ENCODE assay signal across 24 cellular contexts in genomic region chr4:188778880-188779279, GRCh38.
DNase-seq lines count a peak whose midpoint lies in the region; ATAC-seq, FAIRE-seq and TF ChIP-seq lines count a peak whose summit lies in the region.
"Had no signal": no experiment of that assay in that cellular context is flagged by ENCODE, and none has a peak within 500 bp of the region (broad histone marks: within the 10 kb centered on the region; RNA-seq: fewer than 3 reads in every experiment).

No MANE protein-coding gene starts in this region.

- H3K4me3 Mint-ChIP-seq in natural killer cell treated with Interleukin-12 subunit alpha and Interleukin-12 subunit beta and Interleukin-15 and Interleukin-18, amount 100 ng/mL, for 72 hours: no peak overlapping the region
- H3K4me3 Mint-ChIP-seq in stimulated activated memory B cell treated with anti-CD40 and anti-IgM and Interleukin-4, amounts not matched to agents 10 μg/mL and 1 μg/mL and 100 μg/mL, for 72 hours: no peak overlapping the region
- H3K4me3 Mint-ChIP-seq: neural crest cell had no signal

- peaks cover under 1% of the 10 kb centered on the region for H3K36me3 Mint-ChIP-seq in natural killer cell treated with Interleukin-12 subunit alpha and Interleukin-12 subunit beta and Interleukin-15 and Interleukin-18, amount 100 ng/mL, for 72 hours
- H3K36me3 Mint-ChIP-seq in stimulated activated memory B cell treated with anti-CD40 and anti-IgM and Interleukin-4, amounts not matched to agents 10 μg/mL and 1 μg/mL and 100 μg/mL, for 72 hours: no peaks in the 10 kb centered on the region

- in situ Hi-C loops in Caki2 (cut with HindIII; ENCODE audit: low pct_unique_long_range_greater_than_20kb, low sequenced_read_pairs): no loop called here

- no peak overlapping the region for H3K27ac Mint-ChIP-seq in natural killer cell treated with Interleukin-12 subunit alpha and Interleukin-12 subunit beta and Interleukin-15 and Interleukin-18, amount 100 ng/mL, for 72 hours
- H3K27ac Mint-ChIP-seq in stimulated activated memory B cell treated with anti-CD40 and anti-IgM and Interleukin-4, amounts not matched to agents 10 μg/mL and 1 μg/mL and 100 μg/mL, for 72 hours: no peak overlapping the region
- H3K27ac Mint-ChIP-seq: progenitor cell of endocrine pancreas had no signal

- peak; percentile 85 for FAIRE-seq in RCC 7860 (lab: Jason Lieb, UNC)

- peak; percentile 37 for DNase-seq in Caki2 (ENCODE audit: low read depth)
- DNase-seq in RCC 7860 (ENCODE audit: low spot score): peak; percentile 51
- peak; percentile 26 for DNase-seq in epithelial cell of esophagus (ENCODE audit: low read depth)
- DNase-seq in renal cortical epithelial cell (ENCODE audit: low read depth): peak; percentile 94
- DNase-seq in activated CD4-positive, alpha-beta T cell treated with anti-CD3 and anti-CD28 coated beads for 48 hours: no peak
- no peak for DNase-seq in natural killer cell treated with Interleukin-12 subunit alpha and Interleukin-12 subunit beta and Interleukin-15 and Interleukin-18, amount 100 ng/mL, for 72 hours (ENCODE audit: low spot score)
- DNase-seq in left ventricle myocardium superior: no peak
- DNase-seq: activated CD4-positive, alpha-beta T cell treated with anti-CD3 and anti-CD28 coated beads, Interleukin-2, amount 50 U/mL, for 48 hours; activated naive CD4-positive, alpha-beta T cell; activated T-cell treated with anti-CD3 and anti-CD28 coated beads, Interleukin-2, amount 50 U/mL, for 1 hour; aorta; colonic mucosa; gastrocnemius medialis; NCI-H1417; NCI-H2171 treated with DMSO at 0.1 percent for 48 hours; OCI-M1; SHP77 treated with DMSO at 0.1 percent for 48 hours; stimulated activated CD8-positive, alpha-beta memory T cell treated with anti-CD3 and anti-CD28 coated beads, Interleukin-4, amount 100 ng/mL, for 48 hours; T-helper 1 cell had no signal

- TF ChIP-seq CTCF in epithelial cell of esophagus (IDR thresholded peaks at IDR 0.05; ENCODE audit: insufficient read depth, low read depth, low read length, missing control alignments): no peak

- no peaks in the 10 kb centered on the region for H3K4me1 Mint-ChIP-seq in natural killer cell treated with Interleukin-12 subunit alpha and Interleukin-12 subunit beta and Interleukin-15 and Interleukin-18, amount 100 ng/mL, for 72 hours (ENCODE audit: low read depth in 2 of 2)
- H3K4me1 Mint-ChIP-seq in stimulated activated memory B cell treated with anti-CD40 and anti-IgM and Interleukin-4, amounts not matched to agents 10 μg/mL and 1 μg/mL and 100 μg/mL, for 72 hours: no peaks in the 10 kb centered on the region

- H3K27me3 Mint-ChIP-seq in natural killer cell treated with Interleukin-12 subunit alpha and Interleukin-12 subunit beta and Interleukin-15 and Interleukin-18, amount 100 ng/mL, for 72 hours: no peaks in the 10 kb centered on the region
- H3K27me3 Mint-ChIP-seq in stimulated activated memory B cell treated with anti-CD40 and anti-IgM and Interleukin-4, amounts not matched to agents 10 μg/mL and 1 μg/mL and 100 μg/mL, for 72 hours: no peaks in the 10 kb centered on the region
- H3K27me3 Mint-ChIP-seq: progenitor cell of endocrine pancreas had no signal

- H3K9me3 Mint-ChIP-seq in natural killer cell treated with Interleukin-12 subunit alpha and Interleukin-12 subunit beta and Interleukin-15 and Interleukin-18, amount 100 ng/mL, for 72 hours: peaks cover 8% of the 10 kb centered on the region
- no peaks in the 10 kb centered on the region for H3K9me3 Mint-ChIP-seq in stimulated activated memory B cell treated with anti-CD40 and anti-IgM and Interleukin-4, amounts not matched to agents 10 μg/mL and 1 μg/mL and 100 μg/mL, for 72 hours

- ATAC-seq in natural killer cell treated with Interleukin-12 subunit alpha and Interleukin-12 subunit beta and Interleukin-15 and Interleukin-18, amount 100 ng/mL, for 72 hours: no peak
- no peak for ATAC-seq in stimulated activated memory B cell treated with anti-CD40 and anti-IgM and Interleukin-4, amounts not matched to agents 10 μg/mL and 1 μg/mL and 100 μg/mL, for 72 hours
- no peak for ATAC-seq in left ventricle myocardium superior
- ATAC-seq: gastrocnemius medialis, left lobe of liver had no signal

- no peak overlapping the region for H3K4me3 ChIP-seq in epithelial cell of esophagus (ENCODE audit: low read length)
- H3K4me3 ChIP-seq: colonic mucosa, gastrocnemius medialis, suprapubic skin had no signal

- intact Hi-C loops in left ventricle myocardium superior (cut with micrococcal nuclease): no loop called here

Comparison
In these comparisons a context has a peak if more than half of its experiments do, and no peak if none do; other contexts are left out.
1. DNase-seq: peak in Caki2 (single experiment), RCC 7860 (single experiment), epithelial cell of esophagus (single experiment) and renal cortical epithelial cell (single experiment); none in activated CD4-positive, alpha-beta T cell treated with anti-CD3 and anti-CD28 coated beads for 48 hours (single experiment), natural killer cell treated with Interleukin-12 subunit alpha and Interleukin-12 subunit beta and Interleukin-15 and Interleukin-18, amount 100 ng/mL, for 72 hours (single experiment) and left ventricle myocardium superior (single experiment).